ENCODE assay signal across 8 cellular contexts in the genomic region with DNA sequence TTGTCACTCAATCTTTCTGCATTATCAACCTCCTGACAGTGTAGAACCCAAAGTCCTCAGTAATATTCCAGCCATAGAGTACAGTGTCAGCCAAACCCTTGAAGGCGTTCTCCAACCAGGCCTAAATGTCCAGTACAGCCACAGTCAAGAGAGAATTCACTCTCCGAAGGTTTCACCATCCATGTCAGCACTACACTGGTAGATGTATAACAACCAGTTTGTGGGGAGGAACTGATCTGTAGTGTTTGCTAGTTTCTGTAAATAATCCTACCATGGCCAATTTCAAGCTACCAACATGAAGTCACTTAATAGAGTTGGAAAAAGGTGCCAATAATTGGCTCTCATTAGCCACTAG. TPM values are rescaled to one million over a fixed set of nuclear protein-coding genes. Genes with fewer than 3 reads are reported as not detected.
DNase-seq lines count a peak whose midpoint lies in the region; ATAC-seq and TF ChIP-seq lines count a peak whose summit lies in the region.

No MANE protein-coding gene starts in this region.

- H3K36me3 ChIP-seq in suprapubic skin, result peaks cover 7% of the 10 kb centered on the region

- peak overlapping the region; percentile 89 for H3K27ac ChIP-seq in suprapubic skin

- POLR2A ChIA-PET in activated CD4-positive, alpha-beta T cell treated with anti-CD3 and anti-CD28 coated beads, Interleukin-2, amount 10 ng/mL, durations not matched to agents 7 days and 5 days (lab: Charles Lee), result interaction anchor here (0.6 to 1.4 kb wide), 3 partner anchors 19 to 117 kb away, joined by 3 to 7 read pairs (median 4); a partner anchor contains a TSS
- POLR2A ChIA-PET in activated CD8-positive, alpha-beta T cell treated with anti-CD3 and anti-CD28 coated beads for 36 hours (lab: Charles Lee), result interaction anchor here (1.1 to 4.1 kb wide), 12 partner anchors 9 to 214 kb away, joined by 3 to 41 read pairs (median 5); a partner anchor contains a TSS

- ATAC-seq in activated CD8-positive, alpha-beta T cell treated with anti-CD3 and anti-CD28 coated beads for 36 hours, result no peak

- 86% methylated on average over 2 of the region's 2 CpGs for WGBS in suprapubic skin

- peaks cover 49% of the 10 kb centered on the region for H3K4me1 Mint-ChIP-seq in activated CD4-positive, alpha-beta T cell treated with anti-CD3 and anti-CD28 coated beads, Interleukin-2, amount 10 ng/mL, durations not matched to agents 7 days and 5 days
- peaks cover 38% of the 10 kb centered on the region for H3K4me1 Mint-ChIP-seq in activated CD8-positive, alpha-beta T cell treated with anti-CD3 and anti-CD28 coated beads for 36 hours (ENCODE audit: low read depth)
- H3K4me1 Mint-ChIP-seq in immature natural killer cell, result peaks cover 47 to 49% of the 10 kb centered on the region in 2 donors

- no peak for TF ChIP-seq CTCF in activated CD8-positive, alpha-beta T cell treated with anti-CD3 and anti-CD28 coated beads for 36 hours (IDR thresholded peaks at IDR 0.05)
- no peak for TF ChIP-seq CTCF in suprapubic skin (IDR thresholded peaks at IDR 0.05)

- TF ChIP-seq EP300 in suprapubic skin (IDR thresholded peaks at IDR 0.05), result no peak

- H3K27ac Mint-ChIP-seq in activated CD4-positive, alpha-beta T cell treated with anti-CD3 and anti-CD28 coated beads, Interleukin-2, amount 10 ng/mL, durations not matched to agents 7 days and 5 days, result peak overlapping the region; percentile 95
- H3K27ac Mint-ChIP-seq in activated CD8-positive, alpha-beta T cell treated with anti-CD3 and anti-CD28 coated beads for 36 hours, result peak overlapping the region; percentile 98
- H3K27ac Mint-ChIP-seq in immature natural killer cell, result peak overlapping the region; percentile 96 to 100 (median 98)

- no peaks in the 10 kb centered on the region for H3K9me3 ChIP-seq in suprapubic skin

- peak overlapping the region; percentile 71 for H3K4me3 ChIP-seq in suprapubic skin

- peaks cover 35% of the 10 kb centered on the region for H3K4me1 ChIP-seq in suprapubic skin

- peaks cover 21% of the 10 kb centered on the region for H3K36me3 Mint-ChIP-seq in activated CD4-positive, alpha-beta T cell treated with anti-CD3 and anti-CD28 coated beads, Interleukin-2, amount 10 ng/mL, durations not matched to agents 7 days and 5 days (ENCODE audit: low read depth)
- H3K36me3 Mint-ChIP-seq in activated CD8-positive, alpha-beta T cell treated with anti-CD3 and anti-CD28 coated beads for 36 hours (ENCODE audit: low read depth), result peaks cover 31% of the 10 kb centered on the region
- H3K36me3 Mint-ChIP-seq in immature natural killer cell, result peaks cover 4 to 11% (median 8%) of the 10 kb centered on the region in 3 donors

- H3K9me3 Mint-ChIP-seq in activated CD4-positive, alpha-beta T cell treated with anti-CD3 and anti-CD28 coated beads, Interleukin-2, amount 10 ng/mL, durations not matched to agents 7 days and 5 days, result no peaks in the 10 kb centered on the region
- H3K9me3 Mint-ChIP-seq in activated CD8-positive, alpha-beta T cell treated with anti-CD3 and anti-CD28 coated beads for 36 hours, result no peaks in the 10 kb centered on the region
- no peaks in the 10 kb centered on the region for H3K9me3 Mint-ChIP-seq in immature natural killer cell

- intact Hi-C loops in activated CD8-positive, alpha-beta T cell treated with anti-CD3 and anti-CD28 coated beads for 36 hours (cut with micrococcal nuclease), result no loop called here

- H3K27me3 Mint-ChIP-seq in activated CD4-positive, alpha-beta T cell treated with anti-CD3 and anti-CD28 coated beads, Interleukin-2, amount 10 ng/mL, durations not matched to agents 7 days and 5 days, result no peaks in the 10 kb centered on the region
- H3K27me3 Mint-ChIP-seq in activated CD8-positive, alpha-beta T cell treated with anti-CD3 and anti-CD28 coated beads for 36 hours, result no peaks in the 10 kb centered on the region
- H3K27me3 Mint-ChIP-seq in immature natural killer cell (ENCODE audit: low read depth in 3 of 3), result peaks cover 8 to 19% (median 14%) of the 10 kb centered on the region in 3 donors

- no peak for DNase-seq in activated CD4-positive, alpha-beta T cell treated with anti-CD3 and anti-CD28 coated beads, Interleukin-2, amount 10 ng/mL, durations not matched to agents 7 days and 5 days
- no peak for DNase-seq in activated CD4-positive, alpha-beta T cell treated with anti-CD3 and anti-CD28 coated beads, Interleukin-2, amount 50 U/mL, for 48 hours
- no peak for DNase-seq in activated CD8-positive, alpha-beta T cell treated with anti-CD3 and anti-CD28 coated beads for 36 hours
- DNase-seq in immature natural killer cell, result no peak
- DNase-seq in suprapubic skin (ENCODE audit: low spot score in 2 of 2), result no peak
- no peak for DNase-seq in AG08395 (ENCODE audit: low spot score)
- DNase-seq in NK-92 (lab: John Stamatoyannopoulos, UW; ENCODE audit: unreplicated experiment), result no peak
- no peak for DNase-seq in stimulated activated naive CD4-positive, alpha-beta T cell treated with Interleukin-2 at 50 U/mL for 16 hours (lab: John Stamatoyannopoulos, UW)

- CTCF ChIA-PET in activated CD4-positive, alpha-beta T cell treated with anti-CD3 and anti-CD28 coated beads, Interleukin-2, amount 10 ng/mL, durations not matched to agents 7 days and 5 days (lab: Charles Lee), result interaction anchor here (0.7 to 2.5 kb wide), 17 partner anchors 10 to 215 kb away, joined by 3 to 20 read pairs (median 5); a partner anchor contains a TSS
- CTCF ChIA-PET in activated CD8-positive, alpha-beta T cell treated with anti-CD3 and anti-CD28 coated beads for 36 hours (lab: Charles Lee), result interaction anchor here (0.9 to 3.6 kb wide), 15 partner anchors 9 to 215 kb away, joined by 3 to 25 read pairs (median 5); a partner anchor contains a TSS

- peak overlapping the region; percentile 92 for H3K4me3 Mint-ChIP-seq in activated CD4-positive, alpha-beta T cell treated with anti-CD3 and anti-CD28 coated beads, Interleukin-2, amount 10 ng/mL, durations not matched to agents 7 days and 5 days
- peak overlapping the region; percentile 97 for H3K4me3 Mint-ChIP-seq in activated CD8-positive, alpha-beta T cell treated with anti-CD3 and anti-CD28 coated beads for 36 hours
- H3K4me3 Mint-ChIP-seq in immature natural killer cell, result peak overlapping the region; percentile 89 to 99 (median 93)

- TF ChIP-seq POLR2A in suprapubic skin (IDR thresholded peaks at IDR 0.05), result no peak

- no peaks in the 10 kb centered on the region for H3K27me3 ChIP-seq in suprapubic skin

RNA-seq across cellular contexts. Expression of a gene that starts 0.5 kb away (rescaled TPM):
- total RNA-seq in activated CD4-positive, alpha-beta T cell treated with anti-CD3 and anti-CD28 coated beads, Interleukin-2, amount 10 ng/mL, durations not matched to agents 7 days and 5 days, result 10 to 100 TPM; 10.1 to 10.7 TPM
- 10 to 100 TPM; 11.2 to 11.3 TPM for total RNA-seq in activated CD8-positive, alpha-beta T cell treated with anti-CD3 and anti-CD28 coated beads for 36 hours
- polyA plus RNA-seq in immature natural killer cell, result 10 to 100 TPM; 29.2 to 45.5 (median 29.5) TPM
- total RNA-seq in suprapubic skin, result 10 to 100 TPM; 10.9 to 18.2 (median 11.5) TPM

RNA-seq across cellular contexts. Expression of a gene that starts 3.0 kb away (rescaled TPM):
- 10 to 100 TPM; 79.8 to 93.2 TPM for total RNA-seq in activated CD4-positive, alpha-beta T cell treated with anti-CD3 and anti-CD28 coated beads, Interleukin-2, amount 10 ng/mL, durations not matched to agents 7 days and 5 days
- total RNA-seq in activated CD8-positive, alpha-beta T cell treated with anti-CD3 and anti-CD28 coated beads for 36 hours, result 10 to 100 TPM; 55.6 to 61.8 TPM
- polyA plus RNA-seq in immature natural killer cell, result 100 to 1,000 TPM; 162 to 203 (median 168) TPM
- 10 to 100 TPM; 47.2 to 86.3 (median 63.6) TPM for total RNA-seq in suprapubic skin

RNA-seq across cellular contexts. Expression of a gene that starts 10.8 kb away (rescaled TPM):
- under 1 TPM; 0.52 to 0.60 TPM for total RNA-seq in activated CD4-positive, alpha-beta T cell treated with anti-CD3 and anti-CD28 coated beads, Interleukin-2, amount 10 ng/mL, durations not matched to agents 7 days and 5 days
- total RNA-seq in activated CD8-positive, alpha-beta T cell treated with anti-CD3 and anti-CD28 coated beads for 36 hours, result under 1 TPM in 1 of 2 experiments, not detected in 1; 0.18 TPM
- polyA plus RNA-seq in immature natural killer cell, result 1 to 10 TPM in 2 of 3 donors, under 1 TPM in 1; 0.38 to 3.0 (median 3.0) TPM
- total RNA-seq in suprapubic skin, result not detected

RNA-seq across cellular contexts. Expression of a gene that starts 15.8 kb away (rescaled TPM):
- 100 to 1,000 TPM; 178 to 229 TPM for total RNA-seq in activated CD4-positive, alpha-beta T cell treated with anti-CD3 and anti-CD28 coated beads, Interleukin-2, amount 10 ng/mL, durations not matched to agents 7 days and 5 days
- total RNA-seq in activated CD8-positive, alpha-beta T cell treated with anti-CD3 and anti-CD28 coated beads for 36 hours, result 100 to 1,000 TPM; 167 to 172 TPM
- polyA plus RNA-seq in immature natural killer cell, result 100 to 1,000 TPM; 347 to 503 (median 373) TPM
- 100 to 1,000 TPM in 3 of 4 donors, 10 to 100 TPM in 1; 54.7 to 137 (median 104) TPM for total RNA-seq in suprapubic skin

RNA-seq across cellular contexts. Expression of a gene that starts 16.4 kb away (rescaled TPM):
- 10 to 100 TPM; 72.0 to 74.5 TPM for total RNA-seq in activated CD4-positive, alpha-beta T cell treated with anti-CD3 and anti-CD28 coated beads, Interleukin-2, amount 10 ng/mL, durations not matched to agents 7 days and 5 days
- total RNA-seq in activated CD8-positive, alpha-beta T cell treated with anti-CD3 and anti-CD28 coated beads for 36 hours, result 10 to 100 TPM; 45.6 to 49.3 TPM
- 100 to 1,000 TPM in 1 of 3 donors, 10 to 100 TPM in 2; 89.3 to 134 (median 96.0) TPM for polyA plus RNA-seq in immature natural killer cell
- 10 to 100 TPM; 25.4 to 49.7 (median 47.8) TPM for total RNA-seq in suprapubic skin
